Comparison of ENCODE assay signal across 1 cellular context in the genomic region with DNA sequence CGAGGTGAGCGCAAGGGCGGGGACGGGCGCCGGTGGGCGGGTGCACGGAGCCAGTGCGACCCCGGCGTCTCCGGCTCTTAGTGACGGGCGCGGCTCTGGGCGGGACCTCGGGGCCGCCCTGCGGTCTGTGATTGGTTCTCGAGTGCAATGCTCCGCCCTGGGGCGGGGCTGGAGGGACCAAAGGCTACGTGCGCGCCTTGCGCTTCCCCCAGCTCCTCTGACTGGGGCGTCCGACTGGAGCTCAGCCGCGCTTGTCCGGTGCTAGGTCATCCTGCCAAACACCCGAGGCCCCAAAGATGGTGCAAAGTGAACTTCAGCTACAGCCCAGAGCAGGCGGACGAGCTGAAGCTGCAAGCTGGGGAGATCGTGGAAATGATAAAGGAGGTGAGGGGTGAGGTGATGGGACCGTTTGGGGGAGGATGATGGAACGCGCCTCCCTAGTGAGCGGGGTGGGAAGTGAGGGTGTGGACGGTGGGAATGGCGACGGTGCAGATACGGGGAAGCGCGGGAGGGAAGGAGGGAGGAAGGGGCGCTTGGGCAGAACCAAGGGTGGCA.
A peak's percentile ranks its signal among the peaks of the same experiment; 100 is the strongest.
TF ChIP-seq lines count a peak whose summit lies in the region.

No MANE protein-coding gene starts in this region.

TF ChIP-seq in HepG2, 621 proteins besides CTCF, POLR2A, EP300 and RAD21 (continued from another document and continues in another):
- TF ChIP-seq, protein P1, sequence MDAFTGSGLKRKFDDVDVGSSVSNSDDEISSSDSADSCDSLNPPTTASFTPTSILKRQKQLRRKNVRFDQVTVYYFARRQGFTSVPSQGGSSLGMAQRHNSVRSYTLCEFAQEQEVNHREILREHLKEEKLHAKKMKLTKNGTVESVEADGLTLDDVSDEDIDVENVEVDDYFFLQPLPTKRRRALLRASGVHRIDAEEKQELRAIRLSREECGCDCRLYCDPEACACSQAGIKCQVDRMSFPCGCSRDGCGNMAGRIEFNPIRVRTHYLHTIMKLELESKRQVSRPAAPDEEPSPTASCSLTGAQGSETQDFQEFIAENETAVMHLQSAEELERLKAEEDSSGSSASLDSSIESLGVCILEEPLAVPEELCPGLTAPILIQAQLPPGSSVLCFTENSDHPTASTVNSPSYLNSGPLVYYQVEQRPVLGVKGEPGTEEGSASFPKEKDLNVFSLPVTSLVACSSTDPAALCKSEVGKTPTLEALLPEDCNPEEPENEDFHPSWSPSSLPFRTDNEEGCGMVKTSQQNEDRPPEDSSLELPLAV (CRISPR knock-in tag; conservative IDR thresholded peaks at IDR 0.05; ENCODE audit: low read depth): no peak
- TF ChIP-seq ZNF543 (CRISPR knock-in tag; IDR thresholded peaks at IDR 0.05) (no peak), RBAK (CRISPR knock-in tag; IDR thresholded peaks at IDR 0.05) (no peak), TFAP4 (IDR thresholded peaks at IDR 0.05; ENCODE audit: borderline replicate concordance, low read depth) (0 out of 2 replicates have a peak, but pooled peaks have one; percentile 27), ZFP90 (CRISPR knock-in tag; IDR thresholded peaks at IDR 0.05; ENCODE audit: borderline replicate concordance) (no peak), ZNF136 (CRISPR knock-in tag; IDR thresholded peaks at IDR 0.05; ENCODE audit: low read depth) (no peak), TSC22D2 (CRISPR knock-in tag; IDR thresholded peaks at IDR 0.05; ENCODE audit: borderline replicate concordance) (peak; percentile 93), ZBTB42 (CRISPR knock-in tag; IDR thresholded peaks at IDR 0.05) (no peak), TEAD2 (CRISPR knock-in tag; IDR thresholded peaks at IDR 0.05) (no peak), ZMYM3 (CRISPR knock-in tag; IDR thresholded peaks at IDR 0.05) (0 out of 2 replicates have a peak, but pooled peaks have one; percentile 34), KMT2B (CRISPR knock-in tag; IDR thresholded peaks at IDR 0.05) (peak; percentile 59), KLF6 (CRISPR knock-in tag; IDR thresholded peaks at IDR 0.05) (no peak; the same call in none of the 2 replicates), ZNF431 (CRISPR knock-in tag; IDR thresholded peaks at IDR 0.05; ENCODE audit: borderline replicate concordance, low read depth) (no peak), ZBTB25 (CRISPR knock-in tag; IDR thresholded peaks at IDR 0.05) (no peak), ERF (CRISPR knock-in tag; IDR thresholded peaks at IDR 0.05) (0 out of 2 replicates have a peak, but pooled peaks have one; percentile 45), MNT (IDR thresholded peaks at IDR 0.05) (no peak), ZNF205 (CRISPR knock-in tag; IDR thresholded peaks at IDR 0.05) (no peak), SIX4 (CRISPR knock-in tag; IDR thresholded peaks at IDR 0.05) (no peak), LCORL (IDR thresholded peaks at IDR 0.05) (no peak), LCORL (CRISPR knock-in tag; IDR thresholded peaks at IDR 0.05) (0 out of 2 replicates have a peak, but pooled peaks have one; percentile 16), ZNF460 (CRISPR knock-in tag; IDR thresholded peaks at IDR 0.05; ENCODE audit: borderline replicate concordance) (no peak), ATF7 (IDR thresholded peaks at IDR 0.05) (no peak), ATF7 (CRISPR knock-in tag; IDR thresholded peaks at IDR 0.05) (no peak), GATA4 (IDR thresholded peaks at IDR 0.05; ENCODE audit: borderline replicate concordance, low read depth) (peak; percentile 90; the same call in 1 of the 2 replicates), KLF12 (CRISPR knock-in tag; IDR thresholded peaks at IDR 0.05; ENCODE audit: borderline replicate concordance) (no peak), ELF1 (CRISPR knock-in tag; IDR thresholded peaks at IDR 0.05) (no peak), SIN3A (IDR thresholded peaks at IDR 0.05; ENCODE audit: borderline replicate concordance, low read depth, low read length) (peak; percentile 85; the same call in 1 of the 2 replicates), ZBTB34 (CRISPR knock-in tag; IDR thresholded peaks at IDR 0.05) (no peak), ZMYM2 (CRISPR knock-in tag; IDR thresholded peaks at IDR 0.05) (no peak), NPAS2 (CRISPR knock-in tag; IDR thresholded peaks at IDR 0.05; ENCODE audit: borderline replicate concordance) (no peak), NCOA2 (CRISPR knock-in tag; IDR thresholded peaks at IDR 0.05) (no peak; the same call in 1 of the 2 replicates), ZNF770 (CRISPR knock-in tag; IDR thresholded peaks at IDR 0.05) (no peak; the same call in 1 of the 2 replicates), NFRKB (IDR thresholded peaks at IDR 0.05) (no peak), ZNF670 (CRISPR knock-in tag; IDR thresholded peaks at IDR 0.05; ENCODE audit: borderline replicate concordance) (peak; percentile 58; the same call in 1 of the 2 replicates), KDM6A (CRISPR knock-in tag; IDR thresholded peaks at IDR 0.05; ENCODE audit: low read depth) (no peak), RXRA (CRISPR knock-in tag; IDR thresholded peaks at IDR 0.05) (no peak; the same call in none of the 2 replicates), ZNF160 (CRISPR knock-in tag; IDR thresholded peaks at IDR 0.05) (no peak), MATR3 (CRISPR knock-in tag; IDR thresholded peaks at IDR 0.05) (no peak), RBM39 (IDR thresholded peaks at IDR 0.05; ENCODE audit: low read depth, low read length, poor library complexity, severe bottlenecking) (no peak), YY1 (IDR thresholded peaks at IDR 0.05; ENCODE audit: insufficient read depth, insufficient replicate concordance, low read depth, low read length) (no peak), NFATC3 (CRISPR knock-in tag; IDR thresholded peaks at IDR 0.05) (no peak; the same call in 1 of the 2 replicates), BRD4 (CRISPR knock-in tag; IDR thresholded peaks at IDR 0.05) (no peak), KLF16 (CRISPR knock-in tag; IDR thresholded peaks at IDR 0.05) (peak; percentile 27 to 48; a peak in 2 of 4 replicates), BCL3 (CRISPR knock-in tag; IDR thresholded peaks at IDR 0.05) (no peak), HDAC6 (IDR thresholded peaks at IDR 0.05; ENCODE audit: low read depth, low read length) (no peak), ZNF12 (CRISPR knock-in tag; IDR thresholded peaks at IDR 0.05) (no peak), ZIK1 (CRISPR knock-in tag; IDR thresholded peaks at IDR 0.05; ENCODE audit: borderline replicate concordance, low read depth) (peak; percentile 64; the same call in 1 of the 2 replicates), TBX3 (IDR thresholded peaks at IDR 0.05; ENCODE audit: borderline replicate concordance) (no peak), ZNF33B (CRISPR knock-in tag; IDR thresholded peaks at IDR 0.05) (no peak), ZNF180 (CRISPR knock-in tag; IDR thresholded peaks at IDR 0.05; ENCODE audit: borderline replicate concordance, low read depth) (no peak), SALL2 (CRISPR knock-in tag; IDR thresholded peaks at IDR 0.05) (no peak), ZFP36L1 (CRISPR knock-in tag; IDR thresholded peaks at IDR 0.05) (no peak)
- TF ChIP-seq, protein P2, sequence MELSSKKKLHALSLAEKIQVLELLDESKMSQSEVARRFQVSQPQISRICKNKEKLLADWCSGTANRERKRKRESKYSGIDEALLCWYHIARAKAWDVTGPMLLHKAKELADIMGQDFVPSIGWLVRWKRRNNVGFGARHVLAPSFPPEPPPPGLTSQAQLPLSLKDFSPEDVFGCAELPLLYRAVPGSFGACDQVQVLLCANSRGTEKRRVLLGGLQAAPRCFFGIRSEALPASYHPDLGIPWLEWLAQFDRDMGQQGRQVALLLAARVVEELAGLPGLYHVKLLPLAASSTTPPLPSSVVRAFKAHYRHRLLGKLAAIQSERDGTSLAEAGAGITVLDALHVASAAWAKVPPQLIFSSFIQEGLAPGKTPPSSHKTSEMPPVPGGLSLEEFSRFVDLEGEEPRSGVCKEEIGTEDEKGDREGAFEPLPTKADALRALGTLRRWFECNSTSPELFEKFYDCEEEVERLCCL (CRISPR knock-in tag; IDR thresholded peaks at IDR 0.05; ENCODE audit: borderline replicate concordance): no peak
- TF ChIP-seq, protein P3, sequence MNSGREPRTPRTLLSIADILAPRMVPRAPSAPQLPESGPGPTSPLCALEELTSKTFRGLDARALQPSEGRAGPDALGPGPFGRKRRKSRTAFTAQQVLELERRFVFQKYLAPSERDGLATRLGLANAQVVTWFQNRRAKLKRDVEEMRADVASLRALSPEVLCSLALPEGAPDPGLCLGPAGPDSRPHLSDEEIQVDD (CRISPR knock-in tag; IDR thresholded peaks at IDR 0.05; ENCODE audit: borderline replicate concordance): 0 out of 2 replicates have a peak, but pooled peaks have one; percentile 46
- TF ChIP-seq, protein P4, sequence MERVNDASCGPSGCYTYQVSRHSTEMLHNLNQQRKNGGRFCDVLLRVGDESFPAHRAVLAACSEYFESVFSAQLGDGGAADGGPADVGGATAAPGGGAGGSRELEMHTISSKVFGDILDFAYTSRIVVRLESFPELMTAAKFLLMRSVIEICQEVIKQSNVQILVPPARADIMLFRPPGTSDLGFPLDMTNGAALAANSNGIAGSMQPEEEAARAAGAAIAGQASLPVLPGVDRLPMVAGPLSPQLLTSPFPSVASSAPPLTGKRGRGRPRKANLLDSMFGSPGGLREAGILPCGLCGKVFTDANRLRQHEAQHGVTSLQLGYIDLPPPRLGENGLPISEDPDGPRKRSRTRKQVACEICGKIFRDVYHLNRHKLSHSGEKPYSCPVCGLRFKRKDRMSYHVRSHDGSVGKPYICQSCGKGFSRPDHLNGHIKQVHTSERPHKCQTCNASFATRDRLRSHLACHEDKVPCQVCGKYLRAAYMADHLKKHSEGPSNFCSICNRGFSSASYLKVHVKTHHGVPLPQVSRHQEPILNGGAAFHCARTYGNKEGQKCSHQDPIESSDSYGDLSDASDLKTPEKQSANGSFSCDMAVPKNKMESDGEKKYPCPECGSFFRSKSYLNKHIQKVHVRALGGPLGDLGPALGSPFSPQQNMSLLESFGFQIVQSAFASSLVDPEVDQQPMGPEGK (CRISPR knock-in tag; IDR thresholded peaks at IDR 0.05): peak; percentile 63; the same call in 1 of the 2 replicates
